32 cellular contexts compared by ENCODE assay signal in the genomic region with DNA sequence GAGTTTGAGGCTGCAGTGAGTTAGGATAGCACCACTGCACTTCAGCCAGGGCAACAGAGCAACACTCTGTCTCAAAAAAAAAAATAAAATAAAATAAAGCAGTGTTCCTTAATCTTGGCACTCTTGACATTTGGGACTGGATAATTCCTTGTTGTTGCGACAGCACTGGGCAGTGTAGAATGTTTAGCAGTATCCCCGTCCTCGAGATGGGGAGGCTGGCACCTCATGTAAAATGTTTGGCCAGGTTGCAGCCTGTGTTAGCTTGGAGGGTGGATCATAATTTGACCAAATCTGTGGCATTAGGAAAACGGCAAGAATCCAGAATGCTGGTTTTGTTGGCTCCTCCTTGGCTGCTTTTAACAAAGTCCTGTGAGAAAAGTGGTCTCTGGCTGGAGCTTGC.
"Had no signal": no experiment of that assay in that cellular context is flagged by ENCODE, and none has a peak within 500 bp of the region (broad histone marks: within the 10 kb centered on the region; RNA-seq: fewer than 3 reads in every experiment).

No MANE protein-coding gene starts in this region.

- ATAC-seq: activated naive CD4-positive, alpha-beta T cell treated with anti-CD3 and anti-CD28 coated beads, Interleukin-2, amount 50 U/mL, for 72 hours; activated naive CD8-positive, alpha-beta T cell treated with anti-CD3 and anti-CD28 coated beads, Interleukin-2, amount 50 U/mL, for 24 hours; activated T-cell treated with anti-CD3 and anti-CD28 coated beads, Interleukin-2, amount 50 U/mL, for 4 hours; activated T-cell treated with anti-CD3 and anti-CD28 coated beads, Interleukin-2, amount 50 U/mL, for 72 hours; activated T-helper 17 cell treated with anti-CD3 and anti-CD28 coated beads, Interleukin-2, amount 50 U/mL, for 72 hours; body of pancreas had no signal

- H3K9me3 ChIP-seq: adrenal gland, ascending aorta, body of pancreas, breast epithelium had no signal

- H3K36me3 ChIP-seq: adrenal gland, ascending aorta, brain microvascular endothelial cell, breast epithelium, cardiac muscle cell had no signal

- H3K4me3 ChIP-seq: adrenal gland, ascending aorta, body of pancreas, breast epithelium, cardiac muscle cell had no signal

- DNase-seq: activated effector memory CD4-positive, alpha-beta T cell treated with anti-CD3 and anti-CD28 coated beads, Interleukin-2, amount 50 U/mL, for 16 hours; activated effector memory CD4-positive, alpha-beta T cell treated with Interleukin-2 at 50 U/mL for 16 hours; activated gamma-delta T cell; activated gamma-delta T cell treated with Interleukin-2 at 50 U/mL for 16 hours; activated naive CD4-positive, alpha-beta T cell; activated naive CD4-positive, alpha-beta T cell treated with anti-CD3 and anti-CD28 coated beads for 36 hours; activated naive CD4-positive, alpha-beta T cell treated with anti-CD3 and anti-CD28 coated beads, Interleukin-2, amount 10 ng/mL, durations not matched to agents 7 days and 5 days; activated naive CD4-positive, alpha-beta T cell treated with anti-CD3 and anti-CD28 coated beads, Interleukin-2, amount 50 U/mL, for 16 hours; activated naive CD4-positive, alpha-beta T cell treated with Interleukin-2 at 50 U/mL for 16 hours; activated naive CD8-positive, alpha-beta T cell treated with anti-CD3 and anti-CD28 coated beads for 36 hours; activated naive CD8-positive, alpha-beta T cell treated with anti-CD3 and anti-CD28 coated beads, Interleukin-2, amount 10 ng/mL, durations not matched to agents 7 days and 5 days; activated naive CD8-positive, alpha-beta T cell treated with anti-CD3 and anti-CD28 coated beads, Interleukin-2, amount 50 U/mL, for 24 hours; activated T-cell treated with anti-CD3 and anti-CD28 coated beads for 4 hours; activated T-cell treated with anti-CD3 and anti-CD28 coated beads, Interleukin-2, amount 50 U/mL, for 1 hour; activated T-cell treated with anti-CD3 and anti-CD28 coated beads, Interleukin-2, amount 50 U/mL, for 24 hours; activated T-cell treated with anti-CD3 and anti-CD28 coated beads, Interleukin-2, amount 50 U/mL, for 4 hours; activated T-cell treated with anti-CD3 and anti-CD28 coated beads, Interleukin-2, amount 50 U/mL, for 48 hours; activated T-cell treated with anti-CD3 and anti-CD28 coated beads, Interleukin-2, amount 50 U/mL, for 72 hours; adrenal gland; amniotic stem cell; amygdala; anterior cingulate cortex; body of pancreas; brain microvascular endothelial cell; caudate nucleus; central memory CD4-positive, alpha-beta T cell; cerebellar nuclear complex had no signal

- H3K27ac ChIP-seq: adrenal gland, ascending aorta, body of pancreas, brain microvascular endothelial cell, breast epithelium, cardiac muscle cell had no signal

- H3K27me3 ChIP-seq: adrenal gland, ascending aorta, body of pancreas, brain microvascular endothelial cell, breast epithelium, cardiac muscle cell had no signal

- H3K4me1 ChIP-seq: adrenal gland, ascending aorta, body of pancreas, breast epithelium had no signal
